19 cellular contexts compared by ENCODE assay signal in the genomic region with DNA sequence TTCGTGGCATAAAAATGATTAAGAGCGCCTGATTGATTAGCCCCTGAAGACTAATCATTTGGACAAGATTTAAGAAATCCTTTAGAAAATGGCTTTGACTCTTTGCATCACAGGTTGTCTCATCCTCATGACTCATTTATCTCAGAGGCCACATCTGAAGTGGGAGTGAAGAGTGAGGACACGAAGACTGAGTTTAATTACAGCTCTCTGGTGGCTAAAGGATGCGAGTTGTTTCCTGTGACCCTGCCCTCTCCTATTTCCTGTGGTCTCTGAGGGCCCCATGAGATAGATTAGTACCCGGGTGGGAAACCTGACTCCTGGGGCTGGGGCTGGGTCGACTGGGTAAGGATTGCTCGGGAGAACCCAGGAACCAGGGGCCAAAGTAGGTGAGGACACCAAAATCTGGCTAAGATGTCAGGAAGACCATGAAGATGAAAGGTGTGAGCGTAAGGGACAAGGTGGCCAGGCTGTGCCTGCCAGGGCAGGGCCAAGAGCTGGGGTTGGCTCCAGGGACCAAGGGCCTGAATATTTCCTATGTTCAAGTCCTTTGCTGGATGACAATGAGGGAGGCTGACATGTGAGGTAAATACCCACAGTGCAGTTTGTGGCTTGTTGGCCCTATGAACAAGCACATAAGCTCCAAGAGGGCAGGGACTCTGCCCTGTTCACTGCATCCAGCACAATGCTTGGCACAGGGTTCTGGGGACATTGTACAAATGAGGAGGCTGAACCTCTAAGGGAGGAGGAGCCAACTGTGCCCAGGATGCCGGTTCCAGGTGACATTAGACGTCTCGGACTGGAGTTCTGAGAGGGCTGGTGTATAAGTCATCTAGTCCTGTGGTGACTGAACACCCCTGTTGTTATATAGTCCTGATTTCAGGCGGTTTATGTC. TPM values are rescaled to one million over a fixed set of nuclear protein-coding genes. Genes with fewer than 3 reads are reported as not detected.
DNase-seq lines count a peak whose midpoint lies in the region; ATAC-seq and TF ChIP-seq lines count a peak whose summit lies in the region.
"Had no signal": no experiment of that assay in that cellular context is flagged by ENCODE, and none has a peak within 500 bp of the region (broad histone marks: within the 10 kb centered on the region; RNA-seq: fewer than 3 reads in every experiment).

No MANE protein-coding gene starts in this region.

- no peak for TF ChIP-seq CTCF in NB4 (IDR thresholded peaks at IDR 0.05; ENCODE audit: low read depth, low read length)
- TF ChIP-seq CTCF in spleen (IDR thresholded peaks at IDR 0.05 in 8 of 11, conservative IDR thresholded peaks at IDR 0.05 in 3 of 11) = no peak

- no peaks in the 10 kb centered on the region for H3K36me3 Mint-ChIP-seq in activated CD8-positive, alpha-beta memory T cell treated with anti-CD3 and anti-CD28 coated beads, Interleukin-2, amount 10 ng/mL, durations not matched to agents 7 days and 5 days
- H3K36me3 Mint-ChIP-seq in activated naive CD8-positive, alpha-beta T cell treated with anti-CD3 and anti-CD28 coated beads, Interleukin-2, amount 50 U/mL, for 24 hours (ENCODE audit: low read depth) = no peaks in the 10 kb centered on the region
- H3K36me3 Mint-ChIP-seq: naive thymus-derived CD8-positive, alpha-beta T cell; stimulated activated naive B cell treated with anti-CD40 and anti-IgM and Interleukin-4, amounts not matched to agents 10 μg/mL and 1 μg/mL and 100 μg/mL, for 72 hours; T-cell had no signal

- no peak overlapping the region for H3K4me3 Mint-ChIP-seq in activated CD8-positive, alpha-beta memory T cell treated with anti-CD3 and anti-CD28 coated beads, Interleukin-2, amount 10 ng/mL, durations not matched to agents 7 days and 5 days
- H3K4me3 Mint-ChIP-seq in activated naive CD8-positive, alpha-beta T cell treated with anti-CD3 and anti-CD28 coated beads, Interleukin-2, amount 50 U/mL, for 24 hours = no peak overlapping the region
- H3K4me3 Mint-ChIP-seq: naive thymus-derived CD8-positive, alpha-beta T cell; stimulated activated naive B cell treated with anti-CD40 and anti-IgM and Interleukin-4, amounts not matched to agents 10 μg/mL and 1 μg/mL and 100 μg/mL, for 72 hours; T-cell had no signal

- H3K9me3 ChIP-seq in spleen = no peaks in the 10 kb centered on the region
- H3K9me3 ChIP-seq: adrenal gland, esophagus squamous epithelium, prostate gland had no signal

- no peak for DNase-seq in activated CD8-positive, alpha-beta memory T cell treated with anti-CD3 and anti-CD28 coated beads, Interleukin-2, amount 10 ng/mL, durations not matched to agents 7 days and 5 days
- DNase-seq in activated CD8-positive, alpha-beta memory T cell treated with anti-CD3 and anti-CD28 coated beads, Interleukin-2, amount 50 U/mL, for 4 hours = no peak
- peak; percentile 54 for DNase-seq in NB4 (ENCODE audit: low read depth)
- DNase-seq in activated naive CD8-positive, alpha-beta T cell treated with anti-CD3 and anti-CD28 coated beads, Interleukin-2, amount 50 U/mL, for 24 hours = no peak
- DNase-seq in spleen = peak; percentile 49
- DNase-seq in DMS153 treated with DMSO at 0.1 percent for 48 hours (lab: John Stamatoyannopoulos, UW; ENCODE audit: unreplicated experiment) = no peak
- DNase-seq in NCI-H187 treated with DMSO at 0.1 percent for 48 hours (lab: John Stamatoyannopoulos, UW) = no peak
- DNase-seq in HuH-7.5 (ENCODE audit: low spot score) = no peak
- DNase-seq: activated CD8-positive, alpha-beta memory T cell treated with anti-CD3 and anti-CD28 coated beads, Interleukin-2, amount 50 U/mL, for 48 hours; adrenal gland; DMS153; esophagus squamous epithelium; GOT3; NCI-H446; stimulated activated naive B cell treated with anti-CD40 and anti-IgM and Interleukin-4, amounts not matched to agents 10 μg/mL and 1 μg/mL and 100 μg/mL, for 72 hours; T-cell had no signal

- no peaks in the 10 kb centered on the region for H3K36me3 ChIP-seq in spleen
- H3K36me3 ChIP-seq: adrenal gland, esophagus squamous epithelium, prostate gland had no signal

- ATAC-seq in activated CD8-positive, alpha-beta memory T cell treated with anti-CD3 and anti-CD28 coated beads, Interleukin-2, amount 10 ng/mL, durations not matched to agents 7 days and 5 days = peak; percentile 40
- ATAC-seq in activated naive CD8-positive, alpha-beta T cell treated with anti-CD3 and anti-CD28 coated beads, Interleukin-2, amount 50 U/mL, for 24 hours = peak; percentile 53
- ATAC-seq: naive thymus-derived CD8-positive, alpha-beta T cell; stimulated activated naive B cell treated with anti-CD40 and anti-IgM and Interleukin-4, amounts not matched to agents 10 μg/mL and 1 μg/mL and 100 μg/mL, for 72 hours; T-cell had no signal

- no peaks in the 10 kb centered on the region for H3K9me3 Mint-ChIP-seq in activated CD8-positive, alpha-beta memory T cell treated with anti-CD3 and anti-CD28 coated beads, Interleukin-2, amount 10 ng/mL, durations not matched to agents 7 days and 5 days (ENCODE audit: low read depth)
- H3K9me3 Mint-ChIP-seq in activated naive CD8-positive, alpha-beta T cell treated with anti-CD3 and anti-CD28 coated beads, Interleukin-2, amount 50 U/mL, for 24 hours = no peaks in the 10 kb centered on the region
- H3K9me3 Mint-ChIP-seq: naive thymus-derived CD8-positive, alpha-beta T cell; stimulated activated naive B cell treated with anti-CD40 and anti-IgM and Interleukin-4, amounts not matched to agents 10 μg/mL and 1 μg/mL and 100 μg/mL, for 72 hours; T-cell had no signal

- CTCF ChIA-PET in activated CD8-positive, alpha-beta memory T cell treated with anti-CD3 and anti-CD28 coated beads, Interleukin-2, amount 10 ng/mL, durations not matched to agents 7 days and 5 days (lab: Charles Lee) = no interaction called here

- TF ChIP-seq POLR2A in NB4 (IDR thresholded peaks at IDR 0.05; ENCODE audit: extremely low read depth, insufficient read length) (no peak), spleen (IDR thresholded peaks at IDR 0.05) (no peak)

- H3K27me3 ChIP-seq in spleen (replicated peaks in 1 of 7) = peaks cover 0 to 44% (median 14%) of the 10 kb centered on the region in 7 donors

- H3K4me3 ChIP-seq in NB4 (ENCODE audit: low read depth, low read length) = no peak overlapping the region
- H3K4me3 ChIP-seq in spleen = no peak overlapping the region
- H3K4me3 ChIP-seq: adrenal gland, esophagus squamous epithelium, lung, prostate gland had no signal

- no peak overlapping the region for H3K27ac Mint-ChIP-seq in activated CD8-positive, alpha-beta memory T cell treated with anti-CD3 and anti-CD28 coated beads, Interleukin-2, amount 10 ng/mL, durations not matched to agents 7 days and 5 days
- no peak overlapping the region for H3K27ac Mint-ChIP-seq in activated naive CD8-positive, alpha-beta T cell treated with anti-CD3 and anti-CD28 coated beads, Interleukin-2, amount 50 U/mL, for 24 hours
- H3K27ac Mint-ChIP-seq: stimulated activated naive B cell treated with anti-CD40 and anti-IgM and Interleukin-4, amounts not matched to agents 10 μg/mL and 1 μg/mL and 100 μg/mL, for 72 hours; T-cell had no signal

- H3K27me3 Mint-ChIP-seq in activated CD8-positive, alpha-beta memory T cell treated with anti-CD3 and anti-CD28 coated beads, Interleukin-2, amount 10 ng/mL, durations not matched to agents 7 days and 5 days = peaks cover 28% of the 10 kb centered on the region
- H3K27me3 Mint-ChIP-seq in activated naive CD8-positive, alpha-beta T cell treated with anti-CD3 and anti-CD28 coated beads, Interleukin-2, amount 50 U/mL, for 24 hours = peaks cover 23% of the 10 kb centered on the region

- H3K4me1 ChIP-seq in spleen = no peaks in the 10 kb centered on the region
- H3K4me1 ChIP-seq: adrenal gland, prostate gland had no signal

- WGBS in spleen, 5 donors = 36 to 57% (median 51%) methylated on average over 9 to 12 of the region's 12 CpGs

- H3K27ac ChIP-seq in spleen = no peak overlapping the region
- H3K27ac ChIP-seq: adrenal gland, esophagus squamous epithelium, prostate gland had no signal

- intact Hi-C loops in spleen (cut with DNase I; ENCODE audit: low total_unique reads) = no loop called here

- peaks cover 8% of the 10 kb centered on the region for H3K4me1 Mint-ChIP-seq in activated CD8-positive, alpha-beta memory T cell treated with anti-CD3 and anti-CD28 coated beads, Interleukin-2, amount 10 ng/mL, durations not matched to agents 7 days and 5 days
- H3K4me1 Mint-ChIP-seq in activated naive CD8-positive, alpha-beta T cell treated with anti-CD3 and anti-CD28 coated beads, Interleukin-2, amount 50 U/mL, for 24 hours = peaks cover 6% of the 10 kb centered on the region
- H3K4me1 Mint-ChIP-seq: stimulated activated naive B cell treated with anti-CD40 and anti-IgM and Interleukin-4, amounts not matched to agents 10 μg/mL and 1 μg/mL and 100 μg/mL, for 72 hours had no signal

RNA-seq across cellular contexts. Expression of a gene that starts 3.6 kb away (rescaled TPM):
- total RNA-seq in activated CD8-positive, alpha-beta memory T cell treated with anti-CD3 and anti-CD28 coated beads, Interleukin-2, amount 10 ng/mL, durations not matched to agents 7 days and 5 days = not detected
- not detected for total RNA-seq in spleen
- polyA plus RNA-seq in spleen = not detected
- total RNA-seq: adrenal gland; esophagus squamous epithelium; naive thymus-derived CD8-positive, alpha-beta T cell; T-cell had no signal
- polyA plus RNA-seq: adrenal gland; lung; naive thymus-derived CD8-positive, alpha-beta T cell had no signal

RNA-seq across cellular contexts. Expression of a gene that starts 6.5 kb away (rescaled TPM):
- not detected for total RNA-seq in activated CD8-positive, alpha-beta memory T cell treated with anti-CD3 and anti-CD28 coated beads, Interleukin-2, amount 10 ng/mL, durations not matched to agents 7 days and 5 days
- not detected for total RNA-seq in spleen
- under 1 TPM in 1 of 3 donors, not detected in 2; 0.12 TPM for polyA plus RNA-seq in spleen
- total RNA-seq: esophagus squamous epithelium; naive thymus-derived CD8-positive, alpha-beta T cell; prostate gland; T-cell had no signal
- polyA plus RNA-seq: naive thymus-derived CD8-positive, alpha-beta T cell had no signal

Comparison
In these comparisons a context has a peak if more than half of its experiments do, and no peak if none do; other contexts are left out.
1. DNase-seq: peak in NB4 (single experiment) and spleen (single experiment); none in activated CD8-positive, alpha-beta memory T cell treated with anti-CD3 and anti-CD28 coated beads, Interleukin-2, amount 10 ng/mL, durations not matched to agents 7 days and 5 days (single experiment), activated CD8-positive, alpha-beta memory T cell treated with anti-CD3 and anti-CD28 coated beads, Interleukin-2, amount 50 U/mL, for 4 hours (single experiment), activated naive CD8-positive, alpha-beta T cell treated with anti-CD3 and anti-CD28 coated beads, Interleukin-2, amount 50 U/mL, for 24 hours (single experiment), DMS153 treated with DMSO at 0.1 percent for 48 hours (single experiment), NCI-H187 treated with DMSO at 0.1 percent for 48 hours (single experiment) and HuH-7.5 (single experiment).